30 cellular contexts compared by ENCODE assay signal in the genomic region with DNA sequence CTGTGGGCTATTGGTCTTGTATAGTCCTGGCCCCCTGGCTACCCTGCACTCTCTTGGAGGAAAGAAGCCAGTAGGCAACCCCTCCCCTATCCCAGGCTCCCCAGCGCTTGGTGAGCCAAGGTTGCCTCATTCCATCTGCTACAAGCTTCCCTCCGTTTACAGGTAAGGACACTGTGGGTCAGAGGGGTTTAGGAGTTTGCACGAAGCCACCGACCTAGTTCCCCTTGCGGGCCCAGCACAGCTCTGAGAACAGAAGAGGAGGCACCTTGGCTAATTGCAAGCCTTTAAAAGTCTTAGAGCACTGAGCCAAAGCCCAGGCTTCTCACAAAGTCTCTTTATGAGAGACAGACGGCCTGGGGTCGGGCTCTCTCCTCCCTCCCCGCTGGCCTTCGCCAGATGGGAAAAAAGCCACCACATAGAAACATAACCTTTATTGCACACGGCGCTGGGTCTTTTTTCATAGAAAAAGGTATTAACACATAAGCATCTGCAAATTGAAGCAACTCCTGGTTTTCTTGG.
"Had no signal": no experiment of that assay in that cellular context is flagged by ENCODE, and none has a peak within 500 bp of the region (broad histone marks: within the 10 kb centered on the region; RNA-seq: fewer than 3 reads in every experiment).

No MANE protein-coding gene starts in this region.

- FAIRE-seq: colon, endometrium had no signal

- H3K27me3 ChIP-seq: ascending aorta, testis, uterus had no signal

- H3K27ac Mint-ChIP-seq: activated CD4-positive, alpha-beta memory T cell treated with anti-CD3 and anti-CD28 coated beads, Interleukin-2, amount 10 ng/mL, durations not matched to agents 7 days and 5 days; activated CD4-positive, alpha-beta T cell treated with anti-CD3 and anti-CD28 coated beads, Interleukin-2, amount 10 ng/mL, durations not matched to agents 24 days and 14 days; activated naive CD4-positive, alpha-beta T cell treated with anti-CD3 and anti-CD28 coated beads, Interleukin-2, amount 10 ng/mL, durations not matched to agents 7 days and 5 days; activated naive CD8-positive, alpha-beta T cell treated with anti-CD3 and anti-CD28 coated beads, Interleukin-2, amount 10 ng/mL, durations not matched to agents 7 days and 5 days; activated T-cell treated with anti-CD3 and anti-CD28 coated beads, Interleukin-2, amount 50 U/mL, for 24 hours; memory B cell; T-helper 1 cell treated with Interleukin-12 subunit alpha and Interleukin-12 subunit beta and Interleukin-4 antibody, amounts not matched to agents 30 μg/mL and 1 μg/mL, for 36 hours had no signal

- H3K4me1 Mint-ChIP-seq: activated CD4-positive, alpha-beta T cell treated with anti-CD3 and anti-CD28 coated beads, Interleukin-2, amount 10 ng/mL, durations not matched to agents 24 days and 14 days; activated naive CD4-positive, alpha-beta T cell treated with anti-CD3 and anti-CD28 coated beads, Interleukin-2, amount 10 ng/mL, durations not matched to agents 7 days and 5 days; memory B cell had no signal

- H3K4me1 ChIP-seq: ascending aorta, prostate gland, testis, uterus had no signal

- H3K79me2 ChIP-seq: hepatocyte had no signal

- ATAC-seq: naive thymus-derived CD8-positive, alpha-beta T cell had no signal

- H3K27me3 Mint-ChIP-seq: activated naive CD8-positive, alpha-beta T cell treated with anti-CD3 and anti-CD28 coated beads, Interleukin-2, amount 10 ng/mL, durations not matched to agents 7 days and 5 days; activated T-cell treated with anti-CD3 and anti-CD28 coated beads, Interleukin-2, amount 50 U/mL, for 24 hours had no signal

- H3K4me3 Mint-ChIP-seq: activated CD4-positive, alpha-beta memory T cell treated with anti-CD3 and anti-CD28 coated beads, Interleukin-2, amount 10 ng/mL, durations not matched to agents 7 days and 5 days; activated CD4-positive, alpha-beta T cell treated with anti-CD3 and anti-CD28 coated beads, Interleukin-2, amount 10 ng/mL, durations not matched to agents 24 days and 14 days; activated naive CD4-positive, alpha-beta T cell treated with anti-CD3 and anti-CD28 coated beads, Interleukin-2, amount 10 ng/mL, durations not matched to agents 7 days and 5 days; activated naive CD8-positive, alpha-beta T cell treated with anti-CD3 and anti-CD28 coated beads, Interleukin-2, amount 10 ng/mL, durations not matched to agents 7 days and 5 days; activated T-cell treated with anti-CD3 and anti-CD28 coated beads, Interleukin-2, amount 50 U/mL, for 24 hours; memory B cell; T-helper 1 cell treated with Interleukin-12 subunit alpha and Interleukin-12 subunit beta and Interleukin-4 antibody, amounts not matched to agents 30 μg/mL and 1 μg/mL, for 36 hours had no signal

- H3K36me3 Mint-ChIP-seq: activated naive CD4-positive, alpha-beta T cell treated with anti-CD3 and anti-CD28 coated beads, Interleukin-2, amount 10 ng/mL, durations not matched to agents 7 days and 5 days; activated naive CD8-positive, alpha-beta T cell treated with anti-CD3 and anti-CD28 coated beads, Interleukin-2, amount 10 ng/mL, durations not matched to agents 7 days and 5 days; memory B cell; naive thymus-derived CD8-positive, alpha-beta T cell had no signal

- DNase-seq: activated CD4-positive, alpha-beta memory T cell treated with anti-CD3 and anti-CD28 coated beads, Interleukin-2, amount 10 ng/mL, durations not matched to agents 7 days and 5 days; activated CD4-positive, alpha-beta T cell treated with anti-CD3 and anti-CD28 coated beads, Interleukin-2, amount 10 ng/mL, durations not matched to agents 24 days and 14 days; activated CD4-positive, CD25-positive, alpha-beta regulatory T cell treated with anti-CD3 and anti-CD28 coated beads, Interleukin-2, amount 50 U/mL, for 72 hours; activated CD8-positive, alpha-beta memory T cell treated with anti-CD3 and anti-CD28 coated beads, Interleukin-2, amount 50 U/mL, for 48 hours; activated gamma-delta T cell; activated naive CD4-positive, alpha-beta T cell treated with anti-CD3 and anti-CD28 coated beads, Interleukin-2, amount 10 ng/mL, durations not matched to agents 7 days and 5 days; activated naive CD8-positive, alpha-beta T cell treated with anti-CD3 and anti-CD28 coated beads, Interleukin-2, amount 10 ng/mL, durations not matched to agents 7 days and 5 days; activated T-cell treated with anti-CD3 and anti-CD28 coated beads, Interleukin-2, amount 50 U/mL, for 24 hours; dermis blood vessel endothelial cell; effector CD8-positive, alpha-beta T cell; esophagus squamous epithelium; foreskin melanocyte; retina; stimulated activated CD4-positive, alpha-beta T cell treated with anti-CD3 and anti-CD28 coated beads, Interleukin-15, amount 100 ng/mL, for 24 hours; stimulated activated CD4-positive, alpha-beta T cell treated with anti-CD3 and anti-CD28 coated beads, Interleukin-2, amount 100 ng/mL, for 24 hours; SW 1271; T1000; testis; transverse colon; uterus had no signal

- H2AFZ ChIP-seq: hepatocyte had no signal

- H3K9me3 Mint-ChIP-seq: activated CD4-positive, alpha-beta memory T cell treated with anti-CD3 and anti-CD28 coated beads, Interleukin-2, amount 10 ng/mL, durations not matched to agents 7 days and 5 days; activated CD4-positive, alpha-beta T cell treated with anti-CD3 and anti-CD28 coated beads, Interleukin-2, amount 10 ng/mL, durations not matched to agents 24 days and 14 days; activated naive CD4-positive, alpha-beta T cell treated with anti-CD3 and anti-CD28 coated beads, Interleukin-2, amount 10 ng/mL, durations not matched to agents 7 days and 5 days; activated naive CD8-positive, alpha-beta T cell treated with anti-CD3 and anti-CD28 coated beads, Interleukin-2, amount 10 ng/mL, durations not matched to agents 7 days and 5 days; activated T-cell treated with anti-CD3 and anti-CD28 coated beads, Interleukin-2, amount 50 U/mL, for 24 hours; memory B cell; naive thymus-derived CD8-positive, alpha-beta T cell; T-helper 1 cell treated with Interleukin-12 subunit alpha and Interleukin-12 subunit beta and Interleukin-4 antibody, amounts not matched to agents 30 μg/mL and 1 μg/mL, for 36 hours had no signal

- H3K4me2 ChIP-seq: hepatocyte, smooth muscle cell had no signal

- H3K27ac ChIP-seq: ascending aorta, epithelial cell of prostate, esophagus squamous epithelium, hepatocyte, prostate gland, testis, transverse colon, uterus had no signal

- H3K4me3 ChIP-seq: ascending aorta, esophagus squamous epithelium, hepatocyte, prostate gland, smooth muscle cell, testis, transverse colon, uterus had no signal

- H3K9me3 ChIP-seq: ascending aorta, esophagus squamous epithelium, prostate gland, testis, transverse colon, uterus had no signal

- H3K36me3 ChIP-seq: ascending aorta, esophagus squamous epithelium, prostate gland, transverse colon, uterus had no signal
